In genomic region chr9:133685653-133686504, GRCh38 we compare ENCODE assay signal across 22 cellular contexts. TPM values are rescaled to one million over a fixed set of nuclear protein-coding genes. Genes with fewer than 3 reads are reported as not detected.
DNase-seq lines count a peak whose midpoint lies in the region; ATAC-seq and TF ChIP-seq lines count a peak whose summit lies in the region.
"Had no signal": no experiment of that assay in that cellular context is flagged by ENCODE, and none has a peak within 500 bp of the region (broad histone marks: within the 10 kb centered on the region; RNA-seq: fewer than 3 reads in every experiment).

No MANE protein-coding gene starts in this region.

- H3K27me3 Mint-ChIP-seq in CD4-positive, alpha-beta memory T cell = no peaks in the 10 kb centered on the region
- H3K27me3 Mint-ChIP-seq in naive thymus-derived CD8-positive, alpha-beta T cell = no peaks in the 10 kb centered on the region
- H3K27me3 Mint-ChIP-seq: stimulated activated naive CD8-positive, alpha-beta T cell treated with anti-CD3 and anti-CD28 coated beads, Interleukin-15, amount 100 ng/mL, for 72 hours; type B pancreatic cell had no signal

- H3K4me2 ChIP-seq in BLaER1 treated with 17β-estradiol and CSF1 and Interleukin-3, amounts not matched to agents 10 nM and 100 nM = peak overlapping the region in 9 of 11 experiments; percentile 12 to 91 (median 89); a peak in 17 of 22 replicates

- H3K4me1 Mint-ChIP-seq in CD4-positive, alpha-beta memory T cell = peaks cover 14 to 33% (median 28%) of the 10 kb centered on the region in 4 donors
- H3K4me1 Mint-ChIP-seq in naive thymus-derived CD8-positive, alpha-beta T cell = peaks cover 19 to 30% (median 24%) of the 10 kb centered on the region in 4 donors

- no peak overlapping the region for H3K4me3 ChIP-seq in BLaER1 treated with 17β-estradiol and CSF1 and Interleukin-3, amounts not matched to agents 10 nM and 100 nM
- H3K4me3 ChIP-seq in CD4-positive, alpha-beta memory T cell (ENCODE audit: low read length in 2 of 2) = no peak overlapping the region
- H3K4me3 ChIP-seq: esophagus squamous epithelium, Peyer's patch had no signal

- H4K20me1 ChIP-seq in BLaER1 treated with 17β-estradiol and CSF1 and Interleukin-3, amounts not matched to agents 10 nM and 100 nM = no peaks in the 10 kb centered on the region

- peak overlapping the region in 1 of 8 donors; percentile 25 for H3K4me3 Mint-ChIP-seq in CD4-positive, alpha-beta memory T cell
- H3K4me3 Mint-ChIP-seq in naive thymus-derived CD8-positive, alpha-beta T cell = peak overlapping the region in 1 of 10 donors; percentile 18
- H3K4me3 Mint-ChIP-seq: stimulated activated naive CD8-positive, alpha-beta T cell treated with anti-CD3 and anti-CD28 coated beads, Interleukin-15, amount 100 ng/mL, for 72 hours; type B pancreatic cell had no signal

- no peaks in the 10 kb centered on the region for H3K9me3 ChIP-seq in BLaER1 treated with 17β-estradiol and CSF1 and Interleukin-3, amounts not matched to agents 10 nM and 100 nM (replicated peaks in 1 of 11)
- H3K9me3 ChIP-seq in CD4-positive, alpha-beta memory T cell (ENCODE audit: control insufficient read depth in 1 of 2, low read length in 2 of 2) = no peaks in the 10 kb centered on the region
- H3K9me3 ChIP-seq: esophagus squamous epithelium, Peyer's patch had no signal

- no peaks in the 10 kb centered on the region for H3K9me3 Mint-ChIP-seq in CD4-positive, alpha-beta memory T cell
- no peaks in the 10 kb centered on the region for H3K9me3 Mint-ChIP-seq in naive thymus-derived CD8-positive, alpha-beta T cell
- H3K9me3 Mint-ChIP-seq: stimulated activated naive CD8-positive, alpha-beta T cell treated with anti-CD3 and anti-CD28 coated beads, Interleukin-15, amount 100 ng/mL, for 72 hours; type B pancreatic cell had no signal

- no peak for TF ChIP-seq CTCF in GM13976 (IDR thresholded peaks at IDR 0.05; ENCODE audit: borderline replicate concordance, control extremely low read depth, extremely low read depth, insufficient read depth, missing control alignments)

- POLR2A ChIA-PET in CD4-positive, alpha-beta memory T cell (lab: Charles Lee; ENCODE audit: partially characterized antibody) = interaction anchor here (5.8 kb wide), 1 partner anchor 16 kb away, joined by 140 read pairs; no protein-coding TSS in a partner anchor
- POLR2A ChIA-PET in naive thymus-derived CD8-positive, alpha-beta T cell (lab: Charles Lee) = interaction anchor here (1.1 to 10.0 kb wide), 5 partner anchors 8 to 25 kb away, joined by 3 to 131 read pairs (median 4); no protein-coding TSS in a partner anchor

- peak overlapping the region; percentile 46 to 98 (median 90) for H3K27ac Mint-ChIP-seq in CD4-positive, alpha-beta memory T cell
- H3K27ac Mint-ChIP-seq in naive thymus-derived CD8-positive, alpha-beta T cell = peak overlapping the region in 9 of 10 donors; percentile 80 to 100 (median 89)
- H3K27ac Mint-ChIP-seq: stimulated activated naive CD8-positive, alpha-beta T cell treated with anti-CD3 and anti-CD28 coated beads, Interleukin-15, amount 100 ng/mL, for 72 hours; type B pancreatic cell had no signal

- peaks cover 0 to 6% of the 10 kb centered on the region in 2 donors for H3K36me3 Mint-ChIP-seq in CD4-positive, alpha-beta memory T cell
- peaks cover 0 to 2% (median 0%) of the 10 kb centered on the region in 3 donors for H3K36me3 Mint-ChIP-seq in naive thymus-derived CD8-positive, alpha-beta T cell
- H3K36me3 Mint-ChIP-seq: type B pancreatic cell had no signal

- H3K27ac ChIP-seq in BLaER1 treated with 17β-estradiol and CSF1 and Interleukin-3, amounts not matched to agents 10 nM and 100 nM = peak overlapping the region in 5 of 11 experiments; percentile 80 to 92 (median 88); a peak in 6 of 22 replicates
- peak overlapping the region; percentile 89 for H3K27ac ChIP-seq in CD4-positive, alpha-beta memory T cell (ENCODE audit: low read depth, low read length)
- peak overlapping the region; percentile 73 for H3K27ac ChIP-seq in caudate nucleus (ENCODE audit: low read depth, low read length)
- H3K27ac ChIP-seq: esophagus squamous epithelium had no signal

- in situ Hi-C loops in GM13976 (cut with MboI; ENCODE audit: low sequenced_read_pairs, unreplicated experiment) = no loop called here

- DNase-seq in CD4-positive, alpha-beta memory T cell = no peak
- DNase-seq in caudate nucleus (lab: John Stamatoyannopoulos, UW) = no peak
- DNase-seq in naive thymus-derived CD8-positive, alpha-beta T cell = no peak
- DNase-seq in COLO829 (ENCODE audit: low spot score) = no peak
- no peak for DNase-seq in GM13976 (ENCODE audit: low spot score)
- no peak for DNase-seq in NCI-H1105 (lab: John Stamatoyannopoulos, UW)
- DNase-seq: activated CD4-positive, CD25-positive, alpha-beta regulatory T cell treated with anti-CD3 and anti-CD28 coated beads, Interleukin-2, amount 50 U/mL, for 72 hours; esophagus squamous epithelium; left colon; NCI-H1048; NCI-H2081 treated with DMSO at 0.1 percent for 48 hours; NCI-H510A treated with DMSO at 0.1 percent for 48 hours; Peyer's patch; small intestine; stimulated activated CD4-positive, alpha-beta T cell treated with anti-CD3 and anti-CD28 coated beads, Interleukin-4, amount 100 ng/mL, for 1 hour; stimulated activated naive CD8-positive, alpha-beta T cell treated with anti-CD3 and anti-CD28 coated beads, Interleukin-15, amount 100 ng/mL, for 72 hours; T1000 had no signal

- peaks cover 0 to 7% (median 0%) of the 10 kb centered on the region in 11 experiments; a peak in 3 of 22 replicates for H3K36me3 ChIP-seq in BLaER1 treated with 17β-estradiol and CSF1 and Interleukin-3, amounts not matched to agents 10 nM and 100 nM
- H3K36me3 ChIP-seq in CD4-positive, alpha-beta memory T cell (ENCODE audit: insufficient read depth, low read length) = no peaks in the 10 kb centered on the region
- H3K36me3 ChIP-seq: esophagus squamous epithelium, Peyer's patch had no signal

- no peaks in the 10 kb centered on the region for H3K27me3 ChIP-seq in BLaER1 treated with 17β-estradiol and CSF1 and Interleukin-3, amounts not matched to agents 10 nM and 100 nM
- no peaks in the 10 kb centered on the region for H3K27me3 ChIP-seq in CD4-positive, alpha-beta memory T cell (ENCODE audit: insufficient read depth, low read length)
- H3K27me3 ChIP-seq: esophagus squamous epithelium, Peyer's patch had no signal

- peak overlapping the region in 5 of 11 experiments; percentile 6 to 80 (median 24); a peak in 5 of 22 replicates for H3K9ac ChIP-seq in BLaER1 treated with 17β-estradiol and CSF1 and Interleukin-3, amounts not matched to agents 10 nM and 100 nM

- no peak for ATAC-seq in naive thymus-derived CD8-positive, alpha-beta T cell
- ATAC-seq: HCT116; left colon; stimulated activated naive CD8-positive, alpha-beta T cell treated with anti-CD3 and anti-CD28 coated beads, Interleukin-15, amount 100 ng/mL, for 72 hours had no signal

- peaks cover 22 to 69% (median 61%) of the 10 kb centered on the region in 10 experiments for H3K4me1 ChIP-seq in BLaER1 treated with 17β-estradiol and CSF1 and Interleukin-3, amounts not matched to agents 10 nM and 100 nM
- peaks cover 33% of the 10 kb centered on the region for H3K4me1 ChIP-seq in CD4-positive, alpha-beta memory T cell (ENCODE audit: insufficient read depth, low read length)

- CTCF ChIA-PET in CD4-positive, alpha-beta memory T cell (lab: Charles Lee; ENCODE audit: partially characterized antibody) = interaction anchor here (1.4 kb wide), 1 partner anchor 15 kb away, joined by 3 read pairs; no protein-coding TSS in a partner anchor

- intact Hi-C loops in CD4-positive, alpha-beta memory T cell (cut with micrococcal nuclease) = no loop called here

RNA-seq across cellular contexts. Expression of gene DBH, which starts 49.7 kb away (rescaled TPM):
- under 1 TPM; 0.08 to 0.09 TPM for total RNA-seq in CD4-positive, alpha-beta memory T cell
- polyA plus RNA-seq in CD4-positive, alpha-beta memory T cell = under 1 TPM in 1 of 2 donors, not detected in 1; 0.18 TPM
- total RNA-seq in naive thymus-derived CD8-positive, alpha-beta T cell = not detected
- polyA plus RNA-seq in naive thymus-derived CD8-positive, alpha-beta T cell = not detected
- total RNA-seq: esophagus squamous epithelium, left colon, LHCN-M2, Peyer's patch, pulmonary artery endothelial cell had no signal

RNA-seq across cellular contexts. Expression of gene SARDH, which starts 52.3 kb away (rescaled TPM):
- total RNA-seq in CD4-positive, alpha-beta memory T cell = 10 to 100 TPM; 18.6 to 19.3 TPM
- polyA plus RNA-seq in CD4-positive, alpha-beta memory T cell = 1 to 10 TPM; 2.5 to 4.1 TPM
- total RNA-seq in naive thymus-derived CD8-positive, alpha-beta T cell = 1 to 10 TPM; 5.0 to 8.7 TPM
- 1 to 10 TPM; 1.7 to 2.7 (median 2.4) TPM for polyA plus RNA-seq in naive thymus-derived CD8-positive, alpha-beta T cell
